ENCODE assay signal across 11 cellular contexts in the genomic region with DNA sequence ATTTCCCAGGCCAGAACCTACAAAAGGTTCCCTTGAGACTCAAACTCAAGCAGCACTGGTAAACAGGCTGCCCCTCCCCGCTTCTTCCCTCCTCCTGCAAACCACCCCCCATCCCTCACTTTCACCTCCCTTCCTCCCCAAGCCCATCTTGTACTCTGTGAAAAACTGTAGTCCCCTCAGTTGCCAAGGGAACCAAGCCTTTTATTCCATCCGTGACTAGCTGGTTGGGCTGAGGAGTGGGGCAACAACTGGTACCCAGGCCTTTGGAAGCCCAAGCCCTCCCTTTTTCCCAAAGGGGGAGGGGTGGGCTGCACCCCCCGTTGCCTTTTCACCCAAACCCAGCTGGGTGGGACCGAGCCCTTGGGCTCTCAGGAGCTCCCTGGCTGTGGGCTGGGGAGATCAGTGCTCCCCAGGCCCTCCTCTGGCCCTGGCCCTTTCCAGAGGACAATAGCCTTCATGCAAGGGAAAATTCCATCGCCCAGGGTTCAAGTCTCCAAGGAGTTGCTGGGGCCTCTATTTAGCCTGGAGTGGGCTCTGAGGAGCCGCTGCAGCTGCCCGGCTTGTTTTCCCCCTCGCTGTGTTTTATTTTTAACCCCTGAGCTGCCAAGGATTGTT.
DNase-seq lines count a peak whose midpoint lies in the region; TF ChIP-seq lines count a peak whose summit lies in the region.
"Had no signal": no experiment of that assay in that cellular context is flagged by ENCODE, and none has a peak within 500 bp of the region (broad histone marks: within the 10 kb centered on the region; RNA-seq: fewer than 3 reads in every experiment).

No MANE protein-coding gene starts in this region.

- intact Hi-C loops in sigmoid colon (cut with DNase I) = no loop called here

- H3K4me1 ChIP-seq in HEK293 (ENCODE audit: control insufficient read depth, insufficient read depth, low read length) (no peaks in the 10 kb centered on the region), iPS-20b (ENCODE audit: insufficient read depth, low read length) (peaks cover 18% of the 10 kb centered on the region; the same call in 1 of the 2 replicates), sigmoid colon (peaks cover 0 to 21% (median 14%) of the 10 kb centered on the region in 4 donors)

- TF ChIP-seq POLR2A in sigmoid colon (IDR thresholded peaks at IDR 0.05) = no peak

- H3K36me3 ChIP-seq in HEK293 (ENCODE audit: control insufficient read depth in 2 of 2, insufficient read depth in 1 of 2, low read length in 2 of 2) (no peaks in the 10 kb centered on the region), iPS-20b (ENCODE audit: insufficient read depth, low read depth, low read length) (no peaks in the 10 kb centered on the region), sigmoid colon (no peaks in the 10 kb centered on the region)
- H3K36me3 ChIP-seq: thyroid gland had no signal

- H3K27me3 ChIP-seq in iPS-20b (ENCODE audit: insufficient read depth, low read length) (no peaks in the 10 kb centered on the region), sigmoid colon (no peaks in the 10 kb centered on the region)
- H3K27me3 ChIP-seq: thyroid gland had no signal

- no peak overlapping the region for H3K4me3 ChIP-seq in HEK293 (ENCODE audit: low read depth, low read length)
- peak overlapping the region; percentile 27; the same call in 1 of the 2 replicates for H3K4me3 ChIP-seq in iPS-20b (ENCODE audit: low read length)
- H3K4me3 ChIP-seq in sigmoid colon = no peak overlapping the region
- H3K4me3 ChIP-seq: thyroid gland had no signal

- POLR2A ChIA-PET in HEK293 (lab: Yijun Ruan, JAX) = no interaction called here

- CTCF ChIA-PET in HEK293 (lab: Yijun Ruan, JAX) = no interaction called here

- H3K9me3 ChIP-seq in HEK293 (ENCODE audit: control insufficient read depth, insufficient read depth, low read depth, low read length) = no peaks in the 10 kb centered on the region
- no peaks in the 10 kb centered on the region for H3K9me3 ChIP-seq in iPS-20b (ENCODE audit: insufficient read depth, low read depth, low read length)
- no peaks in the 10 kb centered on the region for H3K9me3 ChIP-seq in sigmoid colon
- H3K9me3 ChIP-seq: thyroid gland had no signal

- no peak for TF ChIP-seq CTCF in HEK293 (tag by site-specific recombination; IDR thresholded peaks at IDR 0.05)
- TF ChIP-seq CTCF in sigmoid colon (IDR thresholded peaks at IDR 0.05) = no peak

- 74 to 75% methylated on average over 8 of the region's 8 CpGs for WGBS in sigmoid colon, 2 donors

- no peak for TF ChIP-seq EP300 in sigmoid colon (IDR thresholded peaks at IDR 0.05)

- DNase-seq in putamen (ENCODE audit: low spot score) (peak; percentile 56), HPDE6-E6E7 (ENCODE audit: extremely low spot score) (no peak), RKO (ENCODE audit: low spot score) (no peak), GOT3 (lab: John Stamatoyannopoulos, UW) (no peak), sigmoid colon (no peak)
- DNase-seq: activated CD8-positive, alpha-beta memory T cell treated with anti-CD3 and anti-CD28 coated beads, Interleukin-2, amount 50 U/mL, for 48 hours; NCI-H345; thyroid gland had no signal

- H3K27ac ChIP-seq in HEK293 (ENCODE audit: extremely low read depth, low read depth, low read length) (no peak overlapping the region), angular gyrus (ENCODE audit: low read depth, low read length) (peak overlapping the region; percentile 68), iPS-20b (ENCODE audit: low read length) (no peak overlapping the region), sigmoid colon (peak overlapping the region in 1 of 4 donors; percentile 30)
- H3K27ac ChIP-seq: thyroid gland had no signal

- peak overlapping the region; percentile 28; the same call in 1 of the 2 replicates for H3K9ac ChIP-seq in iPS-20b (ENCODE audit: low read depth, low read length)

TF ChIP-seq in HEK293, 187 proteins besides CTCF, POLR2A, EP300 and RAD21:
- TF ChIP-seq ZNF239 (tag by site-specific recombination; IDR thresholded peaks at IDR 0.05) (no peak), ZNF785 (tag by site-specific recombination; IDR thresholded peaks at IDR 0.05) (no peak), ZNF302 (tag by site-specific recombination; IDR thresholded peaks at IDR 0.05; ENCODE audit: low read depth) (no peak), ZNF704 (tag by site-specific recombination; IDR thresholded peaks at IDR 0.05) (no peak), KLF9 (tag by site-specific recombination; IDR thresholded peaks at IDR 0.05; ENCODE audit: low read depth) (no peak), ZBTB49 (tag by site-specific recombination; IDR thresholded peaks at IDR 0.05; ENCODE audit: low read depth) (no peak), ZNF449 (tag by site-specific recombination; IDR thresholded peaks at IDR 0.05) (peak; percentile 25; the same call in 1 of the 2 replicates), ZNF157 (tag by site-specific recombination; IDR thresholded peaks at IDR 0.05) (no peak), ZNF658 (tag by site-specific recombination; IDR thresholded peaks at IDR 0.05) (no peak), MYNN (tag by site-specific recombination; IDR thresholded peaks at IDR 0.05; ENCODE audit: borderline replicate concordance) (peak; percentile 48; the same call in 1 of the 2 replicates)
TF ChIP-seq in HEK293: peak in this region for 2.
